25 cellular contexts compared by ENCODE assay signal in genomic region chr19:33477781-33478180, GRCh38.
"Had no signal": no experiment of that assay in that cellular context is flagged by ENCODE, and none has a peak within 500 bp of the region (broad histone marks: within the 10 kb centered on the region; RNA-seq: fewer than 3 reads in every experiment).

No MANE protein-coding gene starts in this region.

- H3K27me3 ChIP-seq: breast epithelium, ovary, right lobe of liver, vagina had no signal

- H3K9me3 ChIP-seq: ovary, right lobe of liver, thoracic aorta, vagina had no signal

- H3K4me1 ChIP-seq: breast epithelium, right lobe of liver had no signal

- DNase-seq: activated B cell treated with CpG ODN at 0.5 μM for 24 hours; activated CD8-positive, alpha-beta memory T cell treated with anti-CD3 and anti-CD28 coated beads, Interleukin-2, amount 10 ng/mL, durations not matched to agents 7 days and 5 days; activated CD8-positive, alpha-beta T cell treated with anti-CD3 and anti-CD28 coated beads, Interleukin-2, amount 10 ng/mL, durations not matched to agents 7 days and 5 days; activated naive CD4-positive, alpha-beta T cell; activated T-cell treated with anti-CD3 and anti-CD28 coated beads for 4 hours; activated T-cell treated with anti-CD3 and anti-CD28 coated beads, Interleukin-2, amount 50 U/mL, for 72 hours; anterior cingulate cortex; effector CD8-positive, alpha-beta T cell; left ventricle myocardium superior; mucosa of descending colon; stimulated activated CD4-positive, alpha-beta T cell treated with anti-CD3 and anti-CD28 coated beads, Interleukin-4, amount 100 ng/mL, for 24 hours; T-helper 2 cell had no signal

- H3K4me3 ChIP-seq: breast epithelium, mucosa of descending colon, ovary, right lobe of liver, skin epidermis, thoracic aorta, vagina had no signal

- H3K27ac ChIP-seq: breast epithelium, epithelial cell of prostate, ovary, right lobe of liver, skin epidermis, thoracic aorta, vagina had no signal

- H3K36me3 ChIP-seq: breast epithelium, ovary, thoracic aorta had no signal

- FAIRE-seq: colon, endometrium, frontal cortex, islet of Langerhans had no signal

- ATAC-seq: activated CD8-positive, alpha-beta memory T cell treated with anti-CD3 and anti-CD28 coated beads, Interleukin-2, amount 10 ng/mL, durations not matched to agents 7 days and 5 days; activated CD8-positive, alpha-beta T cell treated with anti-CD3 and anti-CD28 coated beads, Interleukin-2, amount 10 ng/mL, durations not matched to agents 7 days and 5 days; activated naive CD4-positive, alpha-beta T cell treated with anti-CD3 and anti-CD28 coated beads, Interleukin-2, amount 50 U/mL, for 72 hours; activated T-cell treated with anti-CD3 and anti-CD28 coated beads, Interleukin-2, amount 50 U/mL, for 72 hours; left ventricle myocardium superior; mucosa of descending colon; right lobe of liver; stimulated activated effector memory CD8-positive, alpha-beta T cell treated with anti-CD3 and anti-CD28 coated beads, Interleukin-12 subunit alpha, Interleukin-12 subunit beta, amount 100 ng/mL, for 72 hours had no signal
